ENCODE assay signal across 21 cellular contexts in the genomic region with DNA sequence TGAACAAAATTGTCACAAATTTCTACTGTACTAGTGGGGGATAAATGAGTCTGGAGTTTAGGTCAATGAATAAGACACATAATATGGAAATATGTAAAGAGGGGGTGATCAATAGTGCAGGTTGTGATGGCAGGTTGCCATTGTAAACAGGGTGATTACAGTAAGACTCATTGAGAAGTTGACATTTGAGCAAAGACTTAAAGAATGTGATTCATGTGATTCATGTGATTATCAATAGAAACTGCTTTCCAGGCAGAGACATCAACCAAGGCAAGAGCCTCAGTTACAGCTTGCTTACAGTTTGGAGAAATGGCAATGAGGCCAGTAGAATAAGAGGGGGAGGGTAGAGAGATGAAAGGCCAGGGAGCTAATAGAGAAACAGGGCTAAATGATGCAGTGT. TPM values are rescaled to one million over a fixed set of nuclear protein-coding genes. Genes with fewer than 3 reads are reported as not detected.
DNase-seq lines count a peak whose midpoint lies in the region; ATAC-seq lines count a peak whose summit lies in the region.
"Had no signal": no experiment of that assay in that cellular context is flagged by ENCODE, and none has a peak within 500 bp of the region (broad histone marks: within the 10 kb centered on the region; RNA-seq: fewer than 3 reads in every experiment).

No MANE protein-coding gene starts in this region.

- H3K4me3 ChIP-seq in ACC112 (ENCODE audit: low read depth, low read length) (peak overlapping the region; percentile 26; the same call in 1 of the 2 replicates), SJCRH30 (no peak overlapping the region)
- H3K4me3 ChIP-seq: K562, SK-N-MC had no signal

- no peaks in the 10 kb centered on the region for H3K27me3 ChIP-seq in ACC112 (ENCODE audit: insufficient read depth, low read length)
- no peaks in the 10 kb centered on the region for H3K27me3 ChIP-seq in SJCRH30

- ATAC-seq in HG03354 (IDR thresholded peaks at IDR 0.05; ENCODE audit: poor library complexity, severe bottlenecking, unreplicated experiment), result no peak
- ATAC-seq: K562, Right ventricle myocardium inferior had no signal

- no peak overlapping the region for H2AFZ ChIP-seq in ACC112 (ENCODE audit: low read length, unreplicated experiment)

- H3K79me2 ChIP-seq in ACC112 (ENCODE audit: control insufficient read depth, insufficient read depth, low read length, unreplicated experiment), result no peaks in the 10 kb centered on the region

- H3K36me3 ChIP-seq in ACC112 (ENCODE audit: insufficient read depth, low read length), result no peaks in the 10 kb centered on the region
- H3K36me3 ChIP-seq in SJCRH30, result no peaks in the 10 kb centered on the region; the same call in 1 of the 2 replicates

- H3K9me3 ChIP-seq in SJCRH30 (replicated peaks), result no peaks in the 10 kb centered on the region

- DNase-seq in ELR (ENCODE audit: low read depth) (peak; percentile 80), astrocyte of the hippocampus (ENCODE audit: low read depth, low spot score) (peak; percentile 1), foreskin melanocyte (peak; percentile 3), SJCRH30 (no peak), NCI-H524 (lab: John Stamatoyannopoulos, UW) (no peak), hippocampal formation (lab: John Stamatoyannopoulos, UW) (no peak)
- DNase-seq: CD4-positive, alpha-beta memory T cell; DMS79 treated with DMSO at 0.1 percent for 48 hours; GDM1; GOT3; NCI-H1092 treated with DMSO at 0.1 percent for 48 hours; NCI-H146; NCI-H2029 treated with DMSO at 0.1 percent for 48 hours; NCI-H2171; NCI-H446 had no signal

- H3K4me1 ChIP-seq in ACC112 (ENCODE audit: control insufficient read depth, insufficient read depth, low read length, unreplicated experiment) (peaks cover 14% of the 10 kb centered on the region), SJCRH30 (no peaks in the 10 kb centered on the region)

- H3K27ac ChIP-seq in ACC112 (ENCODE audit: low read depth, low read length) (no peak overlapping the region), SJCRH30 (no peak overlapping the region)
- H3K27ac ChIP-seq: SK-N-MC had no signal

RNA-seq across cellular contexts. Expression of gene GIMD1, which starts 45.8 kb away (rescaled TPM):
- total RNA-seq in SJCRH30 (2014; rRNA removed; shearing (Covaris generic)), result not detected in 2 replicates
- total RNA-seq: A172; CD4-positive, alpha-beta memory T cell; K562; Right ventricle myocardium inferior had no signal

Comparison
In these comparisons a context has a peak if more than half of its experiments do, and no peak if none do; other contexts are left out.
1. DNase-seq: peak in ELR (single experiment), astrocyte of the hippocampus (single experiment) and foreskin melanocyte (single experiment); none in SJCRH30 (0 of 2), NCI-H524 (0 of 2) and hippocampal formation (0 of 2).